1 cellular context compared by ENCODE assay signal in genomic region chr10:89414146-89414878, GRCh38.
TF ChIP-seq lines count a peak whose summit lies in the region.

Gene IFIT5, plus strand, starts transcription at chr10:89414568. Its CDS starts 231 bp downstream, at chr10:89414799.

TF ChIP-seq in GM12878, 131 proteins besides CTCF, POLR2A, EP300 and RAD21 (continued from another document and continues in another):
- TF ChIP-seq E2F8 (IDR thresholded peaks at IDR 0.05; ENCODE audit: low read depth, partially characterized antibody) (no peak), ZSCAN29 (IDR thresholded peaks at IDR 0.05) (no peak), NFIC (IDR thresholded peaks at IDR 0.05; ENCODE audit: low read depth, low read length) (no peak), SPI1 (IDR thresholded peaks at IDR 0.05; ENCODE audit: borderline replicate concordance, insufficient read depth, low read depth, low read length) (no peak), TAF1 (IDR thresholded peaks at IDR 0.05; ENCODE audit: borderline replicate concordance, low read depth, low read length) (peak; percentile 62; the same call in 1 of the 2 replicates), SIN3A (IDR thresholded peaks at IDR 0.05; ENCODE audit: low read depth, low read length) (peak; percentile 0; the same call in 1 of the 2 replicates), IRF3 (IDR thresholded peaks at IDR 0.05) (no peak), IKZF1 (conservative IDR thresholded peaks at IDR 0.05) (no peak), TCF7 (IDR thresholded peaks at IDR 0.05; ENCODE audit: borderline replicate concordance) (no peak), PML (IDR thresholded peaks at IDR 0.05; ENCODE audit: low read length) (no peak; the same call in 1 of the 2 replicates), HSF1 (IDR thresholded peaks at IDR 0.05; ENCODE audit: low read depth, low read length) (no peak), SUZ12 (IDR thresholded peaks at IDR 0.05; ENCODE audit: unreplicated experiment) (no peak), HCFC1 (IDR thresholded peaks at IDR 0.05; ENCODE audit: low read length) (no peak), SMAD1 (IDR thresholded peaks at IDR 0.05; ENCODE audit: low read depth, partially characterized antibody) (no peak), WRNIP1 (IDR thresholded peaks at IDR 0.05; ENCODE audit: borderline replicate concordance, low read depth, low read length) (no peak), RB1 (IDR thresholded peaks at IDR 0.05; ENCODE audit: borderline replicate concordance) (peak; percentile 34; the same call in 1 of the 2 replicates), SKIL (IDR thresholded peaks at IDR 0.05; ENCODE audit: low read depth, poor library complexity, severe bottlenecking) (no peak), IRF4 (IDR thresholded peaks at IDR 0.05; ENCODE audit: low read depth, low read length) (0 out of 2 replicates have a peak, but pooled peaks have one; percentile 38), REST (IDR thresholded peaks at IDR 0.05; ENCODE audit: low read depth, low read length) (no peak), RCOR1 (conservative IDR thresholded peaks at IDR 0.05; ENCODE audit: low read depth, low read length) (no peak), BRCA1 (IDR thresholded peaks at IDR 0.05; ENCODE audit: low read depth, low read length) (no peak), SMC3 (IDR thresholded peaks at IDR 0.05; ENCODE audit: borderline replicate concordance, low read length) (no peak), LARP7 (IDR thresholded peaks at IDR 0.05) (peak; percentile 60; the same call in 1 of the 2 replicates), RUNX3 (IDR thresholded peaks at IDR 0.05; ENCODE audit: low read length) (no peak; the same call in 1 of the 2 replicates), ZBTB33 (IDR thresholded peaks at IDR 0.05) (no peak), YY1 (IDR thresholded peaks at IDR 0.05; ENCODE audit: low read depth, low read length) (no peak), CBFB (IDR thresholded peaks at IDR 0.05; ENCODE audit: low read depth) (no peak), ZNF687 (IDR thresholded peaks at IDR 0.05) (no peak), E2F4 (IDR thresholded peaks at IDR 0.05; ENCODE audit: low read depth, low read length) (no peak), POU2F2 (IDR thresholded peaks at IDR 0.05; ENCODE audit: borderline replicate concordance, low read depth, low read length) (0 out of 3 replicates have a peak, but pooled peaks have one; percentile 53), E4F1 (IDR thresholded peaks at IDR 0.05; ENCODE audit: borderline replicate concordance, partially characterized antibody) (no peak), MEF2B (IDR thresholded peaks at IDR 0.05; ENCODE audit: partially characterized antibody, poor library complexity, severe bottlenecking) (peak; percentile 6), EZH2 (IDR thresholded peaks at IDR 0.05; ENCODE audit: borderline replicate concordance, control insufficient read depth, low read depth, low read length) (no peak)
